1 cellular context compared by ENCODE assay signal in genomic region chr6:111482959-111483735, GRCh38.
A peak's percentile ranks its signal among the peaks of the same experiment; 100 is the strongest.
TF ChIP-seq lines count a peak whose summit lies in the region.

Gene REV3L, minus strand, starts transcription at chr6:111483218. Its CDS starts 330 bp downstream, at chr6:111482888.

TF ChIP-seq in HepG2, 621 proteins besides CTCF, POLR2A, EP300 and RAD21 (continued from another document and continues in another):
- TF ChIP-seq YEATS2 (CRISPR knock-in tag; IDR thresholded peaks at IDR 0.05; ENCODE audit: borderline replicate concordance) (peak; percentile 45; the same call in 1 of the 2 replicates), ZNF773 (CRISPR knock-in tag; IDR thresholded peaks at IDR 0.05; ENCODE audit: borderline replicate concordance) (peak; percentile 45; the same call in 1 of the 2 replicates), ZNF775 (CRISPR knock-in tag; IDR thresholded peaks at IDR 0.05; ENCODE audit: borderline replicate concordance) (peak; percentile 37; the same call in 1 of the 2 replicates), LBX2 (CRISPR knock-in tag; IDR thresholded peaks at IDR 0.05; ENCODE audit: borderline replicate concordance) (0 out of 2 replicates have a peak, but pooled peaks have one; percentile 31), SALL2 (CRISPR knock-in tag; IDR thresholded peaks at IDR 0.05) (peak; percentile 51), SP5 (CRISPR knock-in tag; IDR thresholded peaks at IDR 0.05; ENCODE audit: borderline replicate concordance, low read depth) (peak; percentile 25), PCBP1 (IDR thresholded peaks at IDR 0.05; ENCODE audit: borderline replicate concordance, low read depth, low read length) (peak; percentile 85), SOX6 (IDR thresholded peaks at IDR 0.05) (no peak), SOX6 (CRISPR knock-in tag; IDR thresholded peaks at IDR 0.05) (peak; percentile 37; the same call in 1 of the 2 replicates), ZSCAN30 (CRISPR knock-in tag; IDR thresholded peaks at IDR 0.05) (peak; percentile 92; the same call in 1 of the 2 replicates), ZZZ3 (CRISPR knock-in tag; IDR thresholded peaks at IDR 0.05; ENCODE audit: borderline replicate concordance) (0 out of 2 replicates have a peak, but pooled peaks have one; percentile 37), ZNF24 (IDR thresholded peaks at IDR 0.05) (no peak), ZNF776 (CRISPR knock-in tag; IDR thresholded peaks at IDR 0.05) (peak; percentile 71; the same call in 1 of the 2 replicates), ZNF3 (CRISPR knock-in tag; IDR thresholded peaks at IDR 0.05) (no peak), NCOA5 (CRISPR knock-in tag; IDR thresholded peaks at IDR 0.05) (no peak), KMT2B (CRISPR knock-in tag; IDR thresholded peaks at IDR 0.05) (peak; percentile 96), POLR2AphosphoS5 (IDR thresholded peaks at IDR 0.05; ENCODE audit: low read depth, low read length) (peak; percentile 65), MEIS2 (CRISPR knock-in tag; IDR thresholded peaks at IDR 0.05) (peak; percentile 76), SMAD3 (CRISPR knock-in tag; IDR thresholded peaks at IDR 0.05) (no peak; the same call in 1 of the 2 replicates), CREB3 (CRISPR knock-in tag; IDR thresholded peaks at IDR 0.05) (peak; percentile 2; the same call in 1 of the 2 replicates), ZNF607 (CRISPR knock-in tag; IDR thresholded peaks at IDR 0.05; ENCODE audit: borderline replicate concordance) (peak; percentile 7), POGZ (CRISPR knock-in tag; IDR thresholded peaks at IDR 0.05) (peak; percentile 77), ZNF430 (CRISPR knock-in tag; IDR thresholded peaks at IDR 0.05) (0 out of 2 replicates have a peak, but pooled peaks have one; percentile 17), ZNF569 (CRISPR knock-in tag; IDR thresholded peaks at IDR 0.05; ENCODE audit: borderline replicate concordance) (no peak), PAXIP1 (CRISPR knock-in tag; conservative IDR thresholded peaks at IDR 0.05) (peak; percentile 33; the same call in 1 of the 2 replicates), ZNF746 (CRISPR knock-in tag; IDR thresholded peaks at IDR 0.05) (peak; percentile 93; the same call in 1 of the 2 replicates), ZNF33B (CRISPR knock-in tag; IDR thresholded peaks at IDR 0.05) (no peak), ARID2 (CRISPR knock-in tag; IDR thresholded peaks at IDR 0.05; ENCODE audit: borderline replicate concordance) (no peak; the same call in 1 of the 2 replicates), ZNF574 (CRISPR knock-in tag; IDR thresholded peaks at IDR 0.05) (peak; percentile 71; the same call in 1 of the 2 replicates), GPN1 (CRISPR knock-in tag; IDR thresholded peaks at IDR 0.05; ENCODE audit: borderline replicate concordance) (no peak; the same call in 1 of the 2 replicates), ZBTB33 (CRISPR knock-in tag; IDR thresholded peaks at IDR 0.05) (0 out of 2 replicates have a peak, but pooled peaks have one; percentile 12), RARG (CRISPR knock-in tag; IDR thresholded peaks at IDR 0.05; ENCODE audit: low read depth) (peak; percentile 25; the same call in 1 of the 2 replicates), ZNF652 (CRISPR knock-in tag; IDR thresholded peaks at IDR 0.05; ENCODE audit: borderline replicate concordance, low read depth) (peak; percentile 23; the same call in 1 of the 2 replicates), ZNF274 (CRISPR knock-in tag; IDR thresholded peaks at IDR 0.05) (peak; percentile 31; the same call in 1 of the 2 replicates), GTF3A (CRISPR knock-in tag; conservative IDR thresholded peaks at IDR 0.05) (peak; percentile 64; the same call in 1 of the 2 replicates), POLR2G (IDR thresholded peaks at IDR 0.05; ENCODE audit: low read depth, low read length) (peak; percentile 87), MED8 (CRISPR knock-in tag; IDR thresholded peaks at IDR 0.05; ENCODE audit: insufficient replicate concordance) (peak; percentile 62), ZNF615 (CRISPR knock-in tag; IDR thresholded peaks at IDR 0.05; ENCODE audit: borderline replicate concordance) (0 out of 2 replicates have a peak, but pooled peaks have one; percentile 85), BORCS8-MEF2B (CRISPR knock-in tag; IDR thresholded peaks at IDR 0.05) (peak; percentile 20; the same call in 1 of the 2 replicates), ARNT2 (CRISPR knock-in tag; IDR thresholded peaks at IDR 0.05; ENCODE audit: low read depth) (peak; percentile 42; the same call in 1 of the 2 replicates), HOXA3 (CRISPR knock-in tag; IDR thresholded peaks at IDR 0.05) (peak; percentile 90), ZBTB7A (CRISPR knock-in tag; IDR thresholded peaks at IDR 0.05) (peak; percentile 77), SRY (CRISPR knock-in tag; IDR thresholded peaks at IDR 0.05) (0 out of 2 replicates have a peak, but pooled peaks have one; percentile 11), DMAP1 (CRISPR knock-in tag; IDR thresholded peaks at IDR 0.05) (peak; percentile 86; the same call in 1 of the 2 replicates), THAP9 (CRISPR knock-in tag; IDR thresholded peaks at IDR 0.05; ENCODE audit: borderline replicate concordance) (peak; percentile 41; the same call in 1 of the 2 replicates), NFE2L1 (CRISPR knock-in tag; IDR thresholded peaks at IDR 0.05; ENCODE audit: borderline replicate concordance) (no peak), NAIF1 (CRISPR knock-in tag; IDR thresholded peaks at IDR 0.05; ENCODE audit: borderline replicate concordance) (peak; percentile 83; the same call in 1 of the 2 replicates), ZNF792 (CRISPR knock-in tag; IDR thresholded peaks at IDR 0.05) (peak; percentile 29), CBFB (CRISPR knock-in tag; IDR thresholded peaks at IDR 0.05) (peak; percentile 53; the same call in 1 of the 2 replicates), PLSCR1 (CRISPR knock-in tag; IDR thresholded peaks at IDR 0.05; ENCODE audit: borderline replicate concordance) (peak; percentile 76; the same call in 1 of the 2 replicates), ZNF598 (CRISPR knock-in tag; IDR thresholded peaks at IDR 0.05; ENCODE audit: borderline replicate concordance) (peak; percentile 14; the same call in 1 of the 2 replicates), PAX8 (CRISPR knock-in tag; IDR thresholded peaks at IDR 0.05; ENCODE audit: borderline replicate concordance) (0 out of 2 replicates have a peak, but pooled peaks have one; percentile 60), ARID3A (IDR thresholded peaks at IDR 0.05; ENCODE audit: low read depth, low read length) (no peak), HNF4A (CRISPR knock-in tag; IDR thresholded peaks at IDR 0.05) (peak; percentile 12; the same call in 1 of the 2 replicates), CBX5 (CRISPR knock-in tag; IDR thresholded peaks at IDR 0.05; ENCODE audit: borderline replicate concordance) (peak; percentile 22; the same call in 1 of the 2 replicates)
